16 cellular contexts compared by ENCODE assay signal in genomic region chr5:29238115-29238514, GRCh38.
DNase-seq lines count a peak whose midpoint lies in the region; ATAC-seq and TF ChIP-seq lines count a peak whose summit lies in the region.
"Had no signal": no experiment of that assay in that cellular context is flagged by ENCODE, and none has a peak within 500 bp of the region (broad histone marks: within the 10 kb centered on the region; RNA-seq: fewer than 3 reads in every experiment).

No MANE protein-coding gene starts in this region.

- no peak overlapping the region for H4K5ac ChIP-seq in H9 (ENCODE audit: insufficient read length, low read depth, low read length)

- no peaks in the 10 kb centered on the region for H3F3A ChIP-seq in PC-3 (ENCODE audit: low read length, unreplicated experiment)

- no peaks in the 10 kb centered on the region for H4K20me1 ChIP-seq in H9 (ENCODE audit: control insufficient read depth, insufficient read depth, insufficient read length)
- no peaks in the 10 kb centered on the region for H4K20me1 ChIP-seq in PC-3 (ENCODE audit: low read length)

- H3K36me3 ChIP-seq in PC-3 (ENCODE audit: low read depth, low read length) (no peaks in the 10 kb centered on the region), iPS DF 6.9 (ENCODE audit: control insufficient read depth, insufficient read depth, low read length) (no peaks in the 10 kb centered on the region), neuronal stem cell (replicated peaks in 1 of 2; ENCODE audit: control insufficient read depth in 2 of 2, insufficient read depth in 2 of 2, low read length in 2 of 2) (no peaks in the 10 kb centered on the region)
- H3K36me3 ChIP-seq: BE2C had no signal

- H3K56ac ChIP-seq in H9 (ENCODE audit: insufficient read length, low read depth, low read length), result no peak overlapping the region

- BruUV-seq in PC-3 (replicated peaks; lab: Mats Ljungman, UMichigan), result no TSS peak

- H3K4me1 ChIP-seq in H9 (ENCODE audit: insufficient read depth, low read length) (peaks cover 2% of the 10 kb centered on the region), PC-3 (ENCODE audit: insufficient read depth, low read length) (no peaks in the 10 kb centered on the region), iPS DF 6.9 (ENCODE audit: control insufficient read depth, insufficient read depth, low read length) (no peaks in the 10 kb centered on the region), neuronal stem cell (ENCODE audit: control insufficient read depth in 2 of 2, insufficient read depth in 1 of 2, low read depth in 1 of 2, low read length in 2 of 2) (no peaks in the 10 kb centered on the region)
- H3K4me1 ChIP-seq: BE2C had no signal

- H3K4ac ChIP-seq in H9 (ENCODE audit: low read depth, low read length), result no peak overlapping the region
- H3K4ac ChIP-seq in neuronal stem cell (ENCODE audit: low read length), result no peak overlapping the region

- no peak overlapping the region for H3T11ph ChIP-seq in H9 (ENCODE audit: low read length)

- no peaks in the 10 kb centered on the region for H3K79me1 ChIP-seq in H9 (ENCODE audit: insufficient read depth, low read depth, low read length, poor library complexity, severe bottlenecking)
- no peaks in the 10 kb centered on the region for H3K79me1 ChIP-seq in neuronal stem cell (ENCODE audit: low read depth, low read length)

- H2BK120ac ChIP-seq in H9 (ENCODE audit: low read depth, low read length, poor library complexity, severe bottlenecking), result no peak overlapping the region
- no peak overlapping the region for H2BK120ac ChIP-seq in neuronal stem cell (ENCODE audit: low read depth, low read length)

- peaks cover 0 to 6% of the 10 kb centered on the region in 2 experiments; a peak in 2 of 5 replicates for H3K9me3 Mint-ChIP-seq in H9

- H3K9me3 ChIP-seq in H9 (ENCODE audit: control insufficient read depth, low read depth, low read length), result no peaks in the 10 kb centered on the region
- H3K9me3 ChIP-seq in PC-3 (ENCODE audit: low read length), result no peaks in the 10 kb centered on the region
- no peaks in the 10 kb centered on the region for H3K9me3 ChIP-seq in iPS DF 6.9 (ENCODE audit: control insufficient read depth, insufficient read depth, low read length)
- no peaks in the 10 kb centered on the region for H3K9me3 ChIP-seq in neuronal stem cell (replicated peaks in 1 of 2; ENCODE audit: control insufficient read depth in 2 of 2, insufficient read depth in 1 of 2, low read depth in 1 of 2, low read length in 2 of 2)
- H3K9me3 ChIP-seq: BE2C had no signal

- peak overlapping the region in 2 of 3 experiments; percentile 46 to 91; a peak in 4 of 7 replicates for H3K27ac Mint-ChIP-seq in H9
- H3K27ac Mint-ChIP-seq: CD4-positive, CD25-positive, alpha-beta regulatory T cell; CD8-positive, alpha-beta memory T cell; HFFc6 had no signal

- POLR2A ChIA-PET in PC-3 (lab: Charles Lee; ENCODE audit: unreplicated experiment), result no interaction called here

- no peak overlapping the region for H3K9ac ChIP-seq in H9 (ENCODE audit: extremely low read depth, insufficient read length, low read length)
- H3K9ac ChIP-seq in PC-3 (ENCODE audit: low read length), result no peak overlapping the region
- no peak overlapping the region for H3K9ac ChIP-seq in neuronal stem cell (ENCODE audit: low read depth, low read length, poor library complexity)
- H3K9ac ChIP-seq: GM23248 had no signal

- H3K27me3 ChIP-seq in H9 (ENCODE audit: insufficient read depth, low read length) (no peaks in the 10 kb centered on the region), PC-3 (ENCODE audit: low read length) (no peaks in the 10 kb centered on the region), iPS DF 6.9 (ENCODE audit: control insufficient read depth, insufficient read depth, low read length) (no peaks in the 10 kb centered on the region), neuronal stem cell (ENCODE audit: control insufficient read depth in 3 of 3, insufficient read depth in 3 of 3, low read depth in 1 of 3, low read length in 3 of 3) (no peaks in the 10 kb centered on the region)
- H3K27me3 ChIP-seq: BE2C had no signal

- ATAC-seq in PC-3, result no peak
- no peak for ATAC-seq in HG03280 (IDR thresholded peaks at IDR 0.05; ENCODE audit: unreplicated experiment)
- ATAC-seq: HCT116 had no signal

- DNase-seq in H9 (no peak), PC-3 (no peak), iPS DF 6.9 (ENCODE audit: low read depth, low spot score) (peak; percentile 9), neuronal stem cell (ENCODE audit: low spot score) (no peak), cerebellar nuclear complex (lab: John Stamatoyannopoulos, UW) (no peak), SIG-M5 (lab: John Stamatoyannopoulos, UW) (no peak)
- DNase-seq: ACHN; BE2C; C1 segment of cervical spinal cord; CD4-positive, CD25-positive, alpha-beta regulatory T cell; CD8-positive, alpha-beta memory T cell; COR-L47; GM23248; HFFc6 had no signal

- H3K79me2 ChIP-seq in H9 (ENCODE audit: insufficient read depth, low read length) (no peaks in the 10 kb centered on the region), PC-3 (ENCODE audit: low read length) (no peaks in the 10 kb centered on the region)

- H3K27ac ChIP-seq in H9 (ENCODE audit: insufficient read length, low read depth, low read length), result no peak overlapping the region
- no peak overlapping the region for H3K27ac ChIP-seq in PC-3 (ENCODE audit: low read length)
- no peak overlapping the region for H3K27ac ChIP-seq in iPS DF 6.9 (ENCODE audit: low read length)
- no peak overlapping the region for H3K27ac ChIP-seq in neuronal stem cell (replicated peaks; ENCODE audit: low read length)
- H3K27ac ChIP-seq: GM23248 had no signal

- no peak overlapping the region; a peak in 1 of 5 replicates for H3K4me3 Mint-ChIP-seq in H9
- H3K4me3 Mint-ChIP-seq: CD4-positive, CD25-positive, alpha-beta regulatory T cell; CD8-positive, alpha-beta memory T cell; HFFc6 had no signal

- no peak overlapping the region for H2BK12ac ChIP-seq in H9 (ENCODE audit: insufficient read length, low read depth, low read length)
- H2BK12ac ChIP-seq in neuronal stem cell (ENCODE audit: low read length), result no peak overlapping the region

- H3K23ac ChIP-seq in H9 (ENCODE audit: insufficient read length, low read depth, low read length) (no peak overlapping the region), neuronal stem cell (ENCODE audit: low read depth, low read length, poor library complexity) (no peak overlapping the region)

- no peak overlapping the region for H2BK15ac ChIP-seq in H9 (ENCODE audit: low read depth, low read length)
- H2BK15ac ChIP-seq in neuronal stem cell (ENCODE audit: low read length), result no peak overlapping the region

- H3K36me3 Mint-ChIP-seq in H9 (ENCODE audit: insufficient read depth in 1 of 3, low read depth in 3 of 3), result peaks cover 0 to 10% (median 0%) of the 10 kb centered on the region in 3 experiments; a peak in 2 of 7 replicates
- H3K36me3 Mint-ChIP-seq: CD4-positive, CD25-positive, alpha-beta regulatory T cell; CD8-positive, alpha-beta memory T cell had no signal

- H2AK5ac ChIP-seq in H9 (ENCODE audit: insufficient read length, low read length) (no peak overlapping the region), neuronal stem cell (ENCODE audit: low read depth, low read length) (no peak overlapping the region)

- no peak overlapping the region for H2AFZ ChIP-seq in H9 (ENCODE audit: low read length)
- peak overlapping the region; percentile 30; the same call in 1 of the 2 replicates for H2AFZ ChIP-seq in PC-3 (ENCODE audit: low read length)
- peak overlapping the region; percentile 49 for H2AFZ ChIP-seq in neuronal stem cell (ENCODE audit: low read length)
- H2AFZ ChIP-seq: GM23248 had no signal

- intact Hi-C loops in PC-3 (cut with micrococcal nuclease), result no loop called here

- H3K23me2 ChIP-seq in H9 (ENCODE audit: insufficient read length, low read depth, low read length, poor library complexity, severe bottlenecking), result no peaks in the 10 kb centered on the region

- H2BK20ac ChIP-seq in H9 (ENCODE audit: low read depth, low read length, poor library complexity, severe bottlenecking), result no peak overlapping the region

- no peak overlapping the region for H3K14ac ChIP-seq in H9 (ENCODE audit: insufficient read depth, low read length)
- no peak overlapping the region for H3K14ac ChIP-seq in neuronal stem cell (ENCODE audit: low read length)

- TF ChIP-seq CTCF in H9 (conservative IDR thresholded peaks at IDR 0.05) (no peak), PC-3 (conservative IDR thresholded peaks at IDR 0.05; ENCODE audit: low read depth, low read length) (no peak)

- H3K27me3 Mint-ChIP-seq in H9 (ENCODE audit: low read depth), result no peaks in the 10 kb centered on the region
- H3K27me3 Mint-ChIP-seq: CD4-positive, CD25-positive, alpha-beta regulatory T cell; CD8-positive, alpha-beta memory T cell had no signal

- H2BK5ac ChIP-seq in H9 (ENCODE audit: insufficient read length, low read length) (no peak overlapping the region), neuronal stem cell (ENCODE audit: low read length) (no peak overlapping the region)

- no peak overlapping the region for H4K91ac ChIP-seq in H9 (ENCODE audit: insufficient read length, low read depth, low read length)
- no peak overlapping the region for H4K91ac ChIP-seq in neuronal stem cell (ENCODE audit: low read depth, low read length, poor library complexity)

- H3K4me3 ChIP-seq in PC-3 (ENCODE audit: low read length), result no peak overlapping the region
- H3K4me3 ChIP-seq in iPS DF 6.9 (ENCODE audit: low read length), result no peak overlapping the region
- no peak overlapping the region for H3K4me3 ChIP-seq in neuronal stem cell (ENCODE audit: low read length in 2 of 2)
- H3K4me3 ChIP-seq: GM23248 had no signal

- H3K4me1 Mint-ChIP-seq in H9, result peaks cover 16 to 26% of the 10 kb centered on the region in 2 experiments
- H3K4me1 Mint-ChIP-seq: CD4-positive, CD25-positive, alpha-beta regulatory T cell; CD8-positive, alpha-beta memory T cell had no signal

- CTCF ChIA-PET in PC-3 (lab: Charles Lee), result no interaction called here

- no peak overlapping the region for H4K8ac ChIP-seq in H9 (replicated peaks; ENCODE audit: insufficient read length, low read depth, low read length)
- no peak overlapping the region for H4K8ac ChIP-seq in neuronal stem cell (ENCODE audit: low read depth, low read length)

- H3K18ac ChIP-seq in H9 (ENCODE audit: insufficient read length, low read depth, low read length), result no peak overlapping the region
- no peak overlapping the region for H3K18ac ChIP-seq in neuronal stem cell (ENCODE audit: low read length)

- no CpG with 5 or more reads among the region's 1 CpG for WGBS in H9 (ENCODE audit: extremely low coverage, insufficient read length, low lambda C conversion rate)
- WGBS in iPS DF 6.9 (ENCODE audit: insufficient coverage, insufficient read length), result no CpG with 5 or more reads among the region's 1 CpG
- WGBS in neuronal stem cell (ENCODE audit: extremely low coverage in 2 of 2, insufficient read length in 2 of 2, insufficient replicate concordance in 1 of 2), 2 donors, result no CpG with 5 or more reads among the region's 1 CpG

- H3K9me2 ChIP-seq in PC-3 (replicated peaks; ENCODE audit: low read length), result no peaks in the 10 kb centered on the region

- no peak overlapping the region for H3K4me2 ChIP-seq in H9 (ENCODE audit: insufficient read depth, insufficient read length, low read length)
- no peak overlapping the region for H3K4me2 ChIP-seq in PC-3 (ENCODE audit: low read length)
- no peak overlapping the region for H3K4me2 ChIP-seq in neuronal stem cell (ENCODE audit: insufficient read depth, low read length, poor library complexity, severe bottlenecking)
